Comparison of ENCODE assay signal across 12 cellular contexts in genomic region chr16:10972108-10972955, GRCh38. TPM values are rescaled to one million over a fixed set of nuclear protein-coding genes. Genes with fewer than 3 reads are reported as not detected.
DNase-seq lines count a peak whose midpoint lies in the region; ATAC-seq, FAIRE-seq and TF ChIP-seq lines count a peak whose summit lies in the region.
"Had no signal": no experiment of that assay in that cellular context is flagged by ENCODE, and none has a peak within 500 bp of the region (broad histone marks: within the 10 kb centered on the region; RNA-seq: fewer than 3 reads in every experiment).

No MANE protein-coding gene starts in this region.

- H3K27me3 Mint-ChIP-seq in stimulated activated naive CD8-positive, alpha-beta T cell treated with anti-CD3 and anti-CD28 coated beads, Interleukin-15, Interleukin-2, amounts not matched to agents 100 ng/mL and 50 ng/mL, for 24 hours = no peaks in the 10 kb centered on the region
- no peaks in the 10 kb centered on the region for H3K27me3 Mint-ChIP-seq in activated CD8-positive, alpha-beta T cell treated with anti-CD3 and anti-CD28 coated beads, Interleukin-2, amount 10 ng/mL, durations not matched to agents 7 days and 5 days (ENCODE audit: low read depth)

- H4K20me1 ChIP-seq in HepG2 (ENCODE audit: insufficient read depth, low read length) = no peaks in the 10 kb centered on the region

- CTCF ChIA-PET in activated CD8-positive, alpha-beta T cell treated with anti-CD3 and anti-CD28 coated beads, Interleukin-2, amount 10 ng/mL, durations not matched to agents 7 days and 5 days (lab: Charles Lee) = interaction anchor here (0.7 to 11.8 kb wide), 16 partner anchors 9 to 560 kb away, joined by 3 to 210 read pairs (median 4); partner anchors contain the start of gene SOCS1
- CTCF ChIA-PET in HepG2 (lab: Yijun Ruan, JAX; ENCODE audit: low intra/inter-chr PET ratio, low total read pairs) = interaction anchor here (1.0 to 3.9 kb wide), 8 partner anchors 9 to 669 kb away, joined by 3 to 35 read pairs (median 5); partner anchors contain the start of gene SOCS1

- H3K4me3 ChIP-seq in HepG2 (replicated peaks in 1 of 3; ENCODE audit: insufficient read depth in 1 of 3, low read depth in 2 of 3, low read length in 3 of 3) = no peak overlapping the region
- H3K4me3 ChIP-seq: cardiac muscle cell had no signal

- H3K27ac ChIP-seq in HepG2 (ENCODE audit: extremely low read length, insufficient read depth, low read length) = no peak overlapping the region
- H3K27ac ChIP-seq: cardiac muscle cell had no signal

- no peak for FAIRE-seq in HepG2 (lab: Jason Lieb, UNC)
- FAIRE-seq: frontal cortex, small intestine had no signal

- H3K4me1 Mint-ChIP-seq in stimulated activated naive CD8-positive, alpha-beta T cell treated with anti-CD3 and anti-CD28 coated beads, Interleukin-15, Interleukin-2, amounts not matched to agents 100 ng/mL and 50 ng/mL, for 24 hours (ENCODE audit: low read depth) = peaks cover 38% of the 10 kb centered on the region
- H3K4me1 Mint-ChIP-seq in activated CD8-positive, alpha-beta T cell treated with anti-CD3 and anti-CD28 coated beads, Interleukin-2, amount 10 ng/mL, durations not matched to agents 7 days and 5 days (ENCODE audit: low read depth) = peaks cover 80% of the 10 kb centered on the region

- H3K36me3 ChIP-seq in HepG2 (replicated peaks in 1 of 2; ENCODE audit: control insufficient read depth in 1 of 2, insufficient read depth in 2 of 2, low read length in 2 of 2) = peaks cover 5 to 29% of the 10 kb centered on the region in 2 experiments
- H3K36me3 ChIP-seq: cardiac muscle cell had no signal

- no peak overlapping the region for H3K4me2 ChIP-seq in HepG2 (ENCODE audit: low read depth, low read length)

- H3K27me3 ChIP-seq in HepG2 (ENCODE audit: control insufficient read depth in 1 of 2, insufficient read depth in 2 of 2, low read length in 2 of 2) = no peaks in the 10 kb centered on the region; a peak in 1 of 5 replicates
- H3K27me3 ChIP-seq: cardiac muscle cell had no signal

- H3K27ac Mint-ChIP-seq in stimulated activated naive CD8-positive, alpha-beta T cell treated with anti-CD3 and anti-CD28 coated beads, Interleukin-15, Interleukin-2, amounts not matched to agents 100 ng/mL and 50 ng/mL, for 24 hours = peak overlapping the region; percentile 76
- peak overlapping the region; percentile 82 for H3K27ac Mint-ChIP-seq in activated CD8-positive, alpha-beta T cell treated with anti-CD3 and anti-CD28 coated beads, Interleukin-2, amount 10 ng/mL, durations not matched to agents 7 days and 5 days

- no peaks in the 10 kb centered on the region for H3K9me3 Mint-ChIP-seq in stimulated activated naive CD8-positive, alpha-beta T cell treated with anti-CD3 and anti-CD28 coated beads, Interleukin-15, Interleukin-2, amounts not matched to agents 100 ng/mL and 50 ng/mL, for 24 hours
- H3K9me3 Mint-ChIP-seq in activated CD8-positive, alpha-beta T cell treated with anti-CD3 and anti-CD28 coated beads, Interleukin-2, amount 10 ng/mL, durations not matched to agents 7 days and 5 days (ENCODE audit: insufficient read depth) = no peaks in the 10 kb centered on the region

- POLR2A ChIA-PET in activated CD8-positive, alpha-beta T cell treated with anti-CD3 and anti-CD28 coated beads, Interleukin-2, amount 10 ng/mL, durations not matched to agents 7 days and 5 days (lab: Charles Lee) = interaction anchor here (0.7 to 2.5 kb wide), 4 partner anchors 252 to 384 kb away, joined by 3 to 33 read pairs (median 9); partner anchors contain the start of gene SOCS1
- POLR2A ChIA-PET in HepG2 (lab: Yijun Ruan, JAX) = interaction anchor here (0.7 kb wide), 1 partner anchor 284 kb away, joined by 4 read pairs; the partner anchor contains the start of gene SOCS1

- DNase-seq in stimulated activated naive CD8-positive, alpha-beta T cell treated with anti-CD3 and anti-CD28 coated beads, Interleukin-15, Interleukin-2, amounts not matched to agents 100 U/mL and 50 U/mL, for 24 hours = no peak
- no peak for DNase-seq in activated CD8-positive, alpha-beta T cell treated with anti-CD3 and anti-CD28 coated beads, Interleukin-2, amount 10 ng/mL, durations not matched to agents 7 days and 5 days
- DNase-seq in HepG2 (ENCODE audit: low spot score) = no peak
- DNase-seq: activated effector memory CD4-positive, alpha-beta T cell treated with anti-CD3 and anti-CD28 coated beads, Interleukin-2, amount 50 U/mL, for 16 hours had no signal

- no peak for TF ChIP-seq POLR2A in HepG2 (IDR thresholded peaks at IDR 0.05; ENCODE audit: insufficient read depth in 1 of 2, low read depth in 2 of 2, low read length in 2 of 2)

- 63% methylated on average over 4 of the region's 4 CpGs for WGBS in HepG2 (ENCODE audit: low lambda C conversion rate)

- no peak for ATAC-seq in stimulated activated naive CD8-positive, alpha-beta T cell treated with anti-CD3 and anti-CD28 coated beads, Interleukin-15, Interleukin-2, amounts not matched to agents 100 U/mL and 50 U/mL, for 24 hours
- ATAC-seq in activated CD8-positive, alpha-beta T cell treated with anti-CD3 and anti-CD28 coated beads, Interleukin-2, amount 10 ng/mL, durations not matched to agents 7 days and 5 days = peak; percentile 63
- ATAC-seq in HepG2 = no peak
- ATAC-seq in HG03097 (IDR thresholded peaks at IDR 0.05; ENCODE audit: low FRiP score, unreplicated experiment) = no peak
- ATAC-seq in GM21717 (IDR thresholded peaks at IDR 0.05; ENCODE audit: unreplicated experiment) = no peak
- no peak for ATAC-seq in GM21529 (IDR thresholded peaks at IDR 0.05; ENCODE audit: unreplicated experiment)
- no peak for ATAC-seq in HG02678 (IDR thresholded peaks at IDR 0.05; ENCODE audit: unreplicated experiment)

- H3K4me3 Mint-ChIP-seq in stimulated activated naive CD8-positive, alpha-beta T cell treated with anti-CD3 and anti-CD28 coated beads, Interleukin-15, Interleukin-2, amounts not matched to agents 100 ng/mL and 50 ng/mL, for 24 hours = peak overlapping the region; percentile 2
- peak overlapping the region; percentile 54 for H3K4me3 Mint-ChIP-seq in activated CD8-positive, alpha-beta T cell treated with anti-CD3 and anti-CD28 coated beads, Interleukin-2, amount 10 ng/mL, durations not matched to agents 7 days and 5 days

- TF ChIP-seq EP300 in HepG2 (IDR thresholded peaks at IDR 0.05; ENCODE audit: low read depth in 2 of 2, low read length in 2 of 2) (no peak), HepG2 (CRISPR knock-in tag; IDR thresholded peaks at IDR 0.05; ENCODE audit: borderline replicate concordance) (no peak)

- peaks cover 9% of the 10 kb centered on the region for H3K4me1 ChIP-seq in HepG2 (ENCODE audit: insufficient read depth, low read length)

- no peak overlapping the region for H2AFZ ChIP-seq in HepG2 (ENCODE audit: low read length)

- H3K79me2 ChIP-seq in HepG2 (ENCODE audit: insufficient read depth, low read length) = no peaks in the 10 kb centered on the region

- H3K9me3 ChIP-seq in HepG2 (ENCODE audit: low read length) = no peaks in the 10 kb centered on the region

- no peak for TF ChIP-seq CTCF in HepG2 (CRISPR knock-in tag; IDR thresholded peaks at IDR 0.05)

- peaks cover 56% of the 10 kb centered on the region for H3K36me3 Mint-ChIP-seq in stimulated activated naive CD8-positive, alpha-beta T cell treated with anti-CD3 and anti-CD28 coated beads, Interleukin-15, Interleukin-2, amounts not matched to agents 100 ng/mL and 50 ng/mL, for 24 hours (ENCODE audit: low read depth)
- H3K36me3 Mint-ChIP-seq in activated CD8-positive, alpha-beta T cell treated with anti-CD3 and anti-CD28 coated beads, Interleukin-2, amount 10 ng/mL, durations not matched to agents 7 days and 5 days (ENCODE audit: low read depth) = peaks cover 42% of the 10 kb centered on the region

- no peak for TF ChIP-seq RAD21 in HepG2 (CRISPR knock-in tag; IDR thresholded peaks at IDR 0.05)

- no peak overlapping the region for H3K9ac ChIP-seq in HepG2 (ENCODE audit: insufficient read depth, low read depth, low read length)

- intact Hi-C loops in HepG2 (cut with micrococcal nuclease; ENCODE audit: unreplicated experiment) = no loop called here

- in situ Hi-C loops in HepG2 (cut with HindIII; ENCODE audit: extremely low pct_ligation_motif_present, low pct_unique_long_range_greater_than_20kb) = no loop called here

- no TSS peak for BruUV-seq in HepG2 (replicated peaks; lab: Mats Ljungman, UMichigan)

RNA-seq across cellular contexts. Expression of gene CLEC16A, which starts 28.0 kb away (rescaled TPM):
- 10 to 100 TPM; 32.8 to 38.5 TPM for total RNA-seq in activated CD8-positive, alpha-beta T cell treated with anti-CD3 and anti-CD28 coated beads, Interleukin-2, amount 10 ng/mL, durations not matched to agents 7 days and 5 days
- total RNA-seq in HepG2 (2016; rRNA removed; fragmentation: Illumina TruSeq; extraction: Trizol) = 10.3 and 13.6 TPM in 2 replicates
- 35.7 and 39.7 TPM in 2 replicates for total RNA-seq in HepG2 (2016; cell fraction: cytosol; rRNA removed; fragmentation: Illumina TruSeq; extraction: Trizol; ENCODE audit: low read depth)
- total RNA-seq in HepG2 (2016; cell fraction: insoluble cytoplasmic fraction; rRNA removed; fragmentation: Illumina TruSeq; extraction: Trizol) = 10.6 and 12.8 TPM in 2 replicates
- total RNA-seq in HepG2 (2016; cell fraction: membrane; rRNA removed; fragmentation: Illumina TruSeq; extraction: Trizol) = 14.4 and 15.9 TPM in 2 replicates
- 17.5 and 18.7 TPM in 2 replicates for total RNA-seq in HepG2 (2016; cell fraction: nucleus; rRNA removed; fragmentation: Illumina TruSeq; extraction: Trizol)
- 8.5 and 9.5 TPM in 2 replicates for polyA plus RNA-seq in HepG2 (2011; rRNA removed)
- polyA plus RNA-seq in HepG2 (2011; cell fraction: cytosol; rRNA removed) = 6.6 and 6.8 TPM in 2 replicates
- polyA plus RNA-seq in HepG2 (2011; cell fraction: nucleus; rRNA removed) = 17.0 and 19.5 TPM in 2 replicates
- 10.3 and 12.0 TPM in 2 replicates for polyA plus RNA-seq in HepG2 (2012)
- polyA plus RNA-seq in HepG2 (2016; cell fraction: cytosol; fragmentation: Illumina TruSeq; extraction: Trizol; ENCODE audit: low read depth) = 1.7 and 1.9 TPM in 2 replicates
- 11.8 and 14.0 TPM in 2 replicates for polyA plus RNA-seq in HepG2 (2016; cell fraction: insoluble cytoplasmic fraction; fragmentation: Illumina TruSeq; extraction: Trizol; ENCODE audit: low read depth)
- polyA plus RNA-seq in HepG2 (2016; cell fraction: membrane; fragmentation: Illumina TruSeq; extraction: Trizol; ENCODE audit: low read depth) = 3.4 and 4.4 TPM in 2 replicates
- polyA plus RNA-seq in HepG2 (2016; cell fraction: nucleus; fragmentation: Illumina TruSeq; extraction: Trizol; ENCODE audit: insufficient read depth, low read depth) = 22.7 and 25.7 TPM in 2 replicates
- polyA minus RNA-seq in HepG2 (2011; rRNA and poly(A)+ RNA removed; ENCODE audit: low replicate concordance) = 24.9 and 35.4 TPM in 2 replicates
- polyA minus RNA-seq in HepG2 (2011; cell fraction: cytosol; rRNA and poly(A)+ RNA removed) = 14.4 and 19.0 TPM in 2 replicates
- polyA minus RNA-seq in HepG2 (2011; cell fraction: nucleus; rRNA and poly(A)+ RNA removed) = 25.8 and 32.0 TPM in 2 replicates

RNA-seq across cellular contexts. Expression of gene DEXI, which starts 30.1 kb away (rescaled TPM):
- 10 to 100 TPM; 31.9 TPM for total RNA-seq in activated CD8-positive, alpha-beta T cell treated with anti-CD3 and anti-CD28 coated beads, Interleukin-2, amount 10 ng/mL, durations not matched to agents 7 days and 5 days
- total RNA-seq in HepG2 (2016; rRNA removed; fragmentation: Illumina TruSeq; extraction: Trizol) = 57.9 and 70.4 TPM in 2 replicates
- total RNA-seq in HepG2 (2016; cell fraction: cytosol; rRNA removed; fragmentation: Illumina TruSeq; extraction: Trizol; ENCODE audit: low read depth) = 68.6 and 86.7 TPM in 2 replicates
- 54.1 and 71.8 TPM in 2 replicates for total RNA-seq in HepG2 (2016; cell fraction: insoluble cytoplasmic fraction; rRNA removed; fragmentation: Illumina TruSeq; extraction: Trizol)
- 117 and 144 TPM in 2 replicates for total RNA-seq in HepG2 (2016; cell fraction: membrane; rRNA removed; fragmentation: Illumina TruSeq; extraction: Trizol)
- 35.4 and 46.3 TPM in 2 replicates for total RNA-seq in HepG2 (2016; cell fraction: nucleus; rRNA removed; fragmentation: Illumina TruSeq; extraction: Trizol)
- 51.5 and 54.4 TPM in 2 replicates for polyA plus RNA-seq in HepG2 (2011; rRNA removed)
- 69.5 and 78.6 TPM in 2 replicates for polyA plus RNA-seq in HepG2 (2011; cell fraction: cytosol; rRNA removed)
- polyA plus RNA-seq in HepG2 (2011; cell fraction: nucleus; rRNA removed) = 40.4 and 50.2 TPM in 2 replicates
- 45.6 and 55.0 TPM in 2 replicates for polyA plus RNA-seq in HepG2 (2012)
- polyA plus RNA-seq in HepG2 (2016; cell fraction: cytosol; fragmentation: Illumina TruSeq; extraction: Trizol; ENCODE audit: low read depth) = 70.9 and 88.4 TPM in 2 replicates
- 58.1 and 70.0 TPM in 2 replicates for polyA plus RNA-seq in HepG2 (2016; cell fraction: insoluble cytoplasmic fraction; fragmentation: Illumina TruSeq; extraction: Trizol; ENCODE audit: low read depth)
- 120 and 124 TPM in 2 replicates for polyA plus RNA-seq in HepG2 (2016; cell fraction: membrane; fragmentation: Illumina TruSeq; extraction: Trizol; ENCODE audit: low read depth)
- polyA plus RNA-seq in HepG2 (2016; cell fraction: nucleus; fragmentation: Illumina TruSeq; extraction: Trizol; ENCODE audit: insufficient read depth, low read depth) = 60.2 and 65.5 TPM in 2 replicates
- polyA minus RNA-seq in HepG2 (2011; rRNA and poly(A)+ RNA removed; ENCODE audit: low replicate concordance) = 31.7 and 71.0 TPM in 2 replicates
- 34.2 and 35.1 TPM in 2 replicates for polyA minus RNA-seq in HepG2 (2011; cell fraction: cytosol; rRNA and poly(A)+ RNA removed)
- polyA minus RNA-seq in HepG2 (2011; cell fraction: nucleus; rRNA and poly(A)+ RNA removed) = 24.7 and 27.7 TPM in 2 replicates
